Comparison of ENCODE assay signal across 1 cellular context in genomic region chr11:112221263-112221835, GRCh38.
TF ChIP-seq lines count a peak whose summit lies in the region.

No MANE protein-coding gene starts in this region.

TF ChIP-seq in liver, 16 proteins besides CTCF, POLR2A, EP300 and RAD21:
- peak; percentile 12 for TF ChIP-seq SP1 (IDR thresholded peaks at IDR 0.05)
- peak in 1 of 2 donors; percentile 17 for TF ChIP-seq JUND (IDR thresholded peaks at IDR 0.05)
- TF ChIP-seq HNF4A (conservative IDR thresholded peaks at IDR 0.05): no peak
- peak in 1 of 2 donors; percentile 33 for TF ChIP-seq RXRA (IDR thresholded peaks at IDR 0.05)
- TF ChIP-seq FOXA2 (IDR thresholded peaks at IDR 0.05): peak; percentile 15
